ENCODE assay signal across 1 cellular context in the genomic region with DNA sequence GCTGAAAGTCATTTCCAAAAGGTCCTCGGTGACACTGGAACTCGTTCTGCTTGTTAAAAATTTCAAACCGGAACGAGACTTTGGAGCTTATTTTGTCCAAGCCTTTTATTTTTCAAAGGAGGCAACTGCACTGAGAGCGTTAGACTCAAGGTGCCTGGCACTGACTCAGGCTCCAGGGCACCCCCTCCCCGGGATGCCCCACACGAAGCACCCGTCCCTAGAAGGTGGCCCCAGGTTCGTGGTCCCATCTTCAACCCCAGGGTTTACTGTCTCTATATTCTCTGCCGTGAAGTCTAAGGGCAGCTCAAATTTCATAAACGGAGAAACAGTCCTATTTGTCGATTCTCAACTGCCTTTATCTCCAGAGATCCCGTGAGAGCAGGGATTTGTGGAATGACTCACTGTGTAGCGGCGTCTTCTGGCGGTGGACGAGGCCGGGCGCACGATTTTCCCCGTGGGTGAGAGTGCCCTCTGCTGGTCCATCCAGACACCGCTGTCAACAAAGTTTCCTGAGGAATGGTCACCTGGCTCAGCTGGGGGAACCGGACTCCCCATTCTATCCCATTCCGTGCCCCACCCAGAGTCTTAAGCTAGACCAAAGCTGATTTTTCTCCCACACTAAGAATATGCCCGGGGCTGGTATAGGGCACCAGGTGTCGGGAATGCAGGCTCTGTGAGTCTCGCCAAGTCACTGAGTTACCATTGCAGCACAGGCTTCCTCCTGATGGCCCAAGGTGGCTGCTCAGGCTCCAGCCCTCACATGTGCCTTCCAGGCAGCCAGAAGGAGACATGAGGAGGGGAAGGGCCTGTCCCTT.
TF ChIP-seq lines count a peak whose summit lies in the region.

No MANE protein-coding gene starts in this region.

TF ChIP-seq in HEK293, 187 proteins besides CTCF, POLR2A, EP300 and RAD21 (continued from another document and continues in another):
- no peak for TF ChIP-seq ZNF791 (tag by site-specific recombination; IDR thresholded peaks at IDR 0.05)
- TF ChIP-seq, protein P1, sequence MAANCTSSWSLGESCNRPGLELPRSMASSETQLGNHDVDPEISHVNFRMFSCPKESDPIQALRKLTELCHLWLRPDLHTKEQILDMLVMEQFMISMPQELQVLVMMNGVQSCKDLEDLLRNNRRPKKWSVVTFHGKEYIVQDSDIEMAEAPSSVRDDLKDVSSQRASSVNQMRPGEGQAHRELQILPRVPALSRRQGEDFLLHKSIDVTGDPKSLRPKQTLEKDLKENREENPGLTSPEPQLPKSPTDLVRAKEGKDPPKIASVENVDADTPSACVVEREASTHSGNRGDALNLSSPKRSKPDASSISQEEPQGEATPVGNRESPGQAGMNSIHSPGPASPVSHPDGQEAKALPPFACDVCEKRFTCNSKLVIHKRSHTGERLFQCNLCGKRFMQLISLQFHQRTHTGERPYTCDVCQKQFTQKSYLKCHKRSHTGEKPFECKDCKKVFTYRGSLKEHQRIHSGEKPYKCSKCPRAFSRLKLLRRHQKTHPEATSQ (tag by site-specific recombination; IDR thresholded peaks at IDR 0.05) = no peak
- TF ChIP-seq ZNF423 (tag by site-specific recombination; IDR thresholded peaks at IDR 0.05) = no peak
- TF ChIP-seq ZNF544 (tag by site-specific recombination; IDR thresholded peaks at IDR 0.05) = no peak
- TF ChIP-seq ZNF747 (tag by site-specific recombination; IDR thresholded peaks at IDR 0.05) = no peak
- TF ChIP-seq ZNF10 (tag by site-specific recombination; IDR thresholded peaks at IDR 0.05) = no peak
- TF ChIP-seq KLF1 (tag by site-specific recombination; IDR thresholded peaks at IDR 0.05) = no peak
- TF ChIP-seq ZNF350 (tag by site-specific recombination; IDR thresholded peaks at IDR 0.05) = no peak
- TF ChIP-seq ZBTB48 (tag by site-specific recombination; IDR thresholded peaks at IDR 0.05) = peak; percentile 30; the same call in 1 of the 2 replicates
- peak; percentile 46; the same call in 1 of the 2 replicates for TF ChIP-seq OVOL3 (tag by site-specific recombination; IDR thresholded peaks at IDR 0.05)
- TF ChIP-seq, protein P2, sequence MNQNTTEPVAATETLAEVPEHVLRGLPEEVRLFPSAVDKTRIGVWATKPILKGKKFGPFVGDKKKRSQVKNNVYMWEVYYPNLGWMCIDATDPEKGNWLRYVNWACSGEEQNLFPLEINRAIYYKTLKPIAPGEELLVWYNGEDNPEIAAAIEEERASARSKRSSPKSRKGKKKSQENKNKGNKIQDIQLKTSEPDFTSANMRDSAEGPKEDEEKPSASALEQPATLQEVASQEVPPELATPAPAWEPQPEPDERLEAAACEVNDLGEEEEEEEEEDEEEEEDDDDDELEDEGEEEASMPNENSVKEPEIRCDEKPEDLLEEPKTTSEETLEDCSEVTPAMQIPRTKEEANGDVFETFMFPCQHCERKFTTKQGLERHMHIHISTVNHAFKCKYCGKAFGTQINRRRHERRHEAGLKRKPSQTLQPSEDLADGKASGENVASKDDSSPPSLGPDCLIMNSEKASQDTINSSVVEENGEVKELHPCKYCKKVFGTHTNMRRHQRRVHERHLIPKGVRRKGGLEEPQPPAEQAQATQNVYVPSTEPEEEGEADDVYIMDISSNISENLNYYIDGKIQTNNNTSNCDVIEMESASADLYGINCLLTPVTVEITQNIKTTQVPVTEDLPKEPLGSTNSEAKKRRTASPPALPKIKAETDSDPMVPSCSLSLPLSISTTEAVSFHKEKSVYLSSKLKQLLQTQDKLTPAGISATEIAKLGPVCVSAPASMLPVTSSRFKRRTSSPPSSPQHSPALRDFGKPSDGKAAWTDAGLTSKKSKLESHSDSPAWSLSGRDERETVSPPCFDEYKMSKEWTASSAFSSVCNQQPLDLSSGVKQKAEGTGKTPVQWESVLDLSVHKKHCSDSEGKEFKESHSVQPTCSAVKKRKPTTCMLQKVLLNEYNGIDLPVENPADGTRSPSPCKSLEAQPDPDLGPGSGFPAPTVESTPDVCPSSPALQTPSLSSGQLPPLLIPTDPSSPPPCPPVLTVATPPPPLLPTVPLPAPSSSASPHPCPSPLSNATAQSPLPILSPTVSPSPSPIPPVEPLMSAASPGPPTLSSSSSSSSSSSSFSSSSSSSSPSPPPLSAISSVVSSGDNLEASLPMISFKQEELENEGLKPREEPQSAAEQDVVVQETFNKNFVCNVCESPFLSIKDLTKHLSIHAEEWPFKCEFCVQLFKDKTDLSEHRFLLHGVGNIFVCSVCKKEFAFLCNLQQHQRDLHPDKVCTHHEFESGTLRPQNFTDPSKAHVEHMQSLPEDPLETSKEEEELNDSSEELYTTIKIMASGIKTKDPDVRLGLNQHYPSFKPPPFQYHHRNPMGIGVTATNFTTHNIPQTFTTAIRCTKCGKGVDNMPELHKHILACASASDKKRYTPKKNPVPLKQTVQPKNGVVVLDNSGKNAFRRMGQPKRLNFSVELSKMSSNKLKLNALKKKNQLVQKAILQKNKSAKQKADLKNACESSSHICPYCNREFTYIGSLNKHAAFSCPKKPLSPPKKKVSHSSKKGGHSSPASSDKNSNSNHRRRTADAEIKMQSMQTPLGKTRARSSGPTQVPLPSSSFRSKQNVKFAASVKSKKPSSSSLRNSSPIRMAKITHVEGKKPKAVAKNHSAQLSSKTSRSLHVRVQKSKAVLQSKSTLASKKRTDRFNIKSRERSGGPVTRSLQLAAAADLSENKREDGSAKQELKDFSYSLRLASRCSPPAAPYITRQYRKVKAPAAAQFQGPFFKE (tag by site-specific recombination; IDR thresholded peaks at IDR 0.05; ENCODE audit: borderline replicate concordance) = no peak
- TF ChIP-seq ZFHX2 (tag by site-specific recombination; conservative IDR thresholded peaks at IDR 0.05) = no peak
- TF ChIP-seq GLIS1 (tag by site-specific recombination; IDR thresholded peaks at IDR 0.05) = peak; percentile 87
- no peak; the same call in 1 of the 2 replicates for TF ChIP-seq SP2 (tag by site-specific recombination; IDR thresholded peaks at IDR 0.05)
- TF ChIP-seq IKZF3 (tag by site-specific recombination; IDR thresholded peaks at IDR 0.05) = peak; percentile 58
- peak; percentile 80 for TF ChIP-seq ZNF654 (tag by site-specific recombination; IDR thresholded peaks at IDR 0.05; ENCODE audit: low read depth)
- no peak for TF ChIP-seq KLF7 (tag by site-specific recombination; IDR thresholded peaks at IDR 0.05; ENCODE audit: borderline replicate concordance)
- TF ChIP-seq ZNF292 (tag by site-specific recombination; IDR thresholded peaks at IDR 0.05; ENCODE audit: borderline replicate concordance, low read depth) = no peak
- TF ChIP-seq, protein P3, sequence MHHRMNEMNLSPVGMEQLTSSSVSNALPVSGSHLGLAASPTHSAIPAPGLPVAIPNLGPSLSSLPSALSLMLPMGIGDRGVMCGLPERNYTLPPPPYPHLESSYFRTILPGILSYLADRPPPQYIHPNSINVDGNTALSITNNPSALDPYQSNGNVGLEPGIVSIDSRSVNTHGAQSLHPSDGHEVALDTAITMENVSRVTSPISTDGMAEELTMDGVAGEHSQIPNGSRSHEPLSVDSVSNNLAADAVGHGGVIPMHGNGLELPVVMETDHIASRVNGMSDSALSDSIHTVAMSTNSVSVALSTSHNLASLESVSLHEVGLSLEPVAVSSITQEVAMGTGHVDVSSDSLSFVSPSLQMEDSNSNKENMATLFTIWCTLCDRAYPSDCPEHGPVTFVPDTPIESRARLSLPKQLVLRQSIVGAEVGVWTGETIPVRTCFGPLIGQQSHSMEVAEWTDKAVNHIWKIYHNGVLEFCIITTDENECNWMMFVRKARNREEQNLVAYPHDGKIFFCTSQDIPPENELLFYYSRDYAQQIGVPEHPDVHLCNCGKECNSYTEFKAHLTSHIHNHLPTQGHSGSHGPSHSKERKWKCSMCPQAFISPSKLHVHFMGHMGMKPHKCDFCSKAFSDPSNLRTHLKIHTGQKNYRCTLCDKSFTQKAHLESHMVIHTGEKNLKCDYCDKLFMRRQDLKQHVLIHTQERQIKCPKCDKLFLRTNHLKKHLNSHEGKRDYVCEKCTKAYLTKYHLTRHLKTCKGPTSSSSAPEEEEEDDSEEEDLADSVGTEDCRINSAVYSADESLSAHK (tag by site-specific recombination; IDR thresholded peaks at IDR 0.05) = peak; percentile 47; the same call in 1 of the 2 replicates
- TF ChIP-seq ZNF341 (tag by site-specific recombination; IDR thresholded peaks at IDR 0.05; ENCODE audit: low read depth) = no peak
- TF ChIP-seq ZNF266 (tag by site-specific recombination; IDR thresholded peaks at IDR 0.05; ENCODE audit: low read depth) = no peak
- no peak for TF ChIP-seq ZNF548 (tag by site-specific recombination; IDR thresholded peaks at IDR 0.05)
- TF ChIP-seq ZNF391 (tag by site-specific recombination; IDR thresholded peaks at IDR 0.05; ENCODE audit: borderline replicate concordance, low read depth) = no peak
- TF ChIP-seq ZFP3 (tag by site-specific recombination; IDR thresholded peaks at IDR 0.05; ENCODE audit: low read depth) = no peak
- no peak for TF ChIP-seq KLF10 (tag by site-specific recombination; IDR thresholded peaks at IDR 0.05)
- no peak for TF ChIP-seq ZNF274 (IDR thresholded peaks at IDR 0.05; ENCODE audit: low read length)
- no peak for TF ChIP-seq ZNF274 (tag by site-specific recombination; IDR thresholded peaks at IDR 0.05; ENCODE audit: borderline replicate concordance)
- TF ChIP-seq GFI1B (tag by site-specific recombination; IDR thresholded peaks at IDR 0.05) = no peak
- no peak for TF ChIP-seq ZSCAN16 (tag by site-specific recombination; IDR thresholded peaks at IDR 0.05)
- no peak for TF ChIP-seq ZNF169 (tag by site-specific recombination; IDR thresholded peaks at IDR 0.05)
- TF ChIP-seq, protein P4, sequence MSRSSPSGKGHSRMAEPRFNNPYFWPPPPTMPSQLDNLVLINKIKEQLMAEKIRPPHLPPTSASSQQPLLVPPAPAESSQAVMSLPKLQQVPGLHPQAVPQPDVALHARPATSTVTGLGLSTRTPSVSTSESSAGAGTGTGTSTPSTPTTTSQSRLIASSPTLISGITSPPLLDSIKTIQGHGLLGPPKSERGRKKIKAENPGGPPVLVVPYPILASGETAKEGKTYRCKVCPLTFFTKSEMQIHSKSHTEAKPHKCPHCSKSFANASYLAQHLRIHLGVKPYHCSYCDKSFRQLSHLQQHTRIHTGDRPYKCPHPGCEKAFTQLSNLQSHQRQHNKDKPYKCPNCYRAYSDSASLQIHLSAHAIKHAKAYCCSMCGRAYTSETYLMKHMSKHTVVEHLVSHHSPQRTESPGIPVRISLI (tag by site-specific recombination; IDR thresholded peaks at IDR 0.05) = no peak
- TF ChIP-seq ZNF830 (tag by site-specific recombination; IDR thresholded peaks at IDR 0.05; ENCODE audit: low read depth) = no peak
- TF ChIP-seq, protein P5, sequence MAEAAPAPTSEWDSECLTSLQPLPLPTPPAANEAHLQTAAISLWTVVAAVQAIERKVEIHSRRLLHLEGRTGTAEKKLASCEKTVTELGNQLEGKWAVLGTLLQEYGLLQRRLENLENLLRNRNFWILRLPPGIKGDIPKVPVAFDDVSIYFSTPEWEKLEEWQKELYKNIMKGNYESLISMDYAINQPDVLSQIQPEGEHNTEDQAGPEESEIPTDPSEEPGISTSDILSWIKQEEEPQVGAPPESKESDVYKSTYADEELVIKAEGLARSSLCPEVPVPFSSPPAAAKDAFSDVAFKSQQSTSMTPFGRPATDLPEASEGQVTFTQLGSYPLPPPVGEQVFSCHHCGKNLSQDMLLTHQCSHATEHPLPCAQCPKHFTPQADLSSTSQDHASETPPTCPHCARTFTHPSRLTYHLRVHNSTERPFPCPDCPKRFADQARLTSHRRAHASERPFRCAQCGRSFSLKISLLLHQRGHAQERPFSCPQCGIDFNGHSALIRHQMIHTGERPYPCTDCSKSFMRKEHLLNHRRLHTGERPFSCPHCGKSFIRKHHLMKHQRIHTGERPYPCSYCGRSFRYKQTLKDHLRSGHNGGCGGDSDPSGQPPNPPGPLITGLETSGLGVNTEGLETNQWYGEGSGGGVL (tag by site-specific recombination; IDR thresholded peaks at IDR 0.05) = no peak
- no peak for TF ChIP-seq ZNF785 (tag by site-specific recombination; IDR thresholded peaks at IDR 0.05)
- TF ChIP-seq ZNF433 (tag by site-specific recombination; IDR thresholded peaks at IDR 0.05; ENCODE audit: low read depth) = no peak
- no peak for TF ChIP-seq MEIS1 (CRISPR knock-in tag; IDR thresholded peaks at IDR 0.05; ENCODE audit: borderline replicate concordance)
- TF ChIP-seq, protein P6, sequence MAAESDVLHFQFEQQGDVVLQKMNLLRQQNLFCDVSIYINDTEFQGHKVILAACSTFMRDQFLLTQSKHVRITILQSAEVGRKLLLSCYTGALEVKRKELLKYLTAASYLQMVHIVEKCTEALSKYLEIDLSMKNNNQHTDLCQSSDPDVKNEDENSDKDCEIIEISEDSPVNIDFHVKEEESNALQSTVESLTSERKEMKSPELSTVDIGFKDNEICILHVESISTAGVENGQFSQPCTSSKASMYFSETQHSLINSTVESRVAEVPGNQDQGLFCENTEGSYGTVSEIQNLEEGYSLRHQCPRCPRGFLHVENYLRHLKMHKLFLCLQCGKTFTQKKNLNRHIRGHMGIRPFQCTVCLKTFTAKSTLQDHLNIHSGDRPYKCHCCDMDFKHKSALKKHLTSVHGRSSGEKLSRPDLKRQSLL (tag by site-specific recombination; IDR thresholded peaks at IDR 0.05) = no peak
- TF ChIP-seq, protein P7, sequence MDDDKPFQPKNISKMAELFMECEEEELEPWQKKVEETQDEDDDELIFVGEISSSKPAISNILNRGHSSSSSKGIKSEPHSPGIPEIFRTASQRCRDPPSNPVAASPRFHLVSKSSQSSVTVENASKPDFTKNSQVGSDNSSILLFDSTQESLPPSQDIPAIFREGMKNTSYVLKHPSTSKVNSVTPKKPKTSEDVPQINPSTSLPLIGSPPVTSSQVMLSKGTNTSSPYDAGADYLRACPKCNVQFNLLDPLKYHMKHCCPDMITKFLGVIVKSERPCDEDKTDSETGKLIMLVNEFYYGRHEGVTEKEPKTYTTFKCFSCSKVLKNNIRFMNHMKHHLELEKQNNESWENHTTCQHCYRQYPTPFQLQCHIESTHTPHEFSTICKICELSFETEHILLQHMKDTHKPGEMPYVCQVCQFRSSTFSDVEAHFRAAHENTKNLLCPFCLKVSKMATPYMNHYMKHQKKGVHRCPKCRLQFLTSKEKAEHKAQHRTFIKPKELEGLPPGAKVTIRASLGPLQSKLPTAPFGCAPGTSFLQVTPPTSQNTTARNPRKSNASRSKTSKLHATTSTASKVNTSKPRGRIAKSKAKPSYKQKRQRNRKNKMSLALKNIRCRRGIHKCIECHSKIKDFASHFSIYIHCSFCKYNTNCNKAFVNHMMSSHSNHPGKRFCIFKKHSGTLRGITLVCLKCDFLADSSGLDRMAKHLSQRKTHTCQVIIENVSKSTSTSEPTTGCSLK (tag by site-specific recombination; IDR thresholded peaks at IDR 0.05) = no peak
- no peak for TF ChIP-seq ZNF585B (tag by site-specific recombination; IDR thresholded peaks at IDR 0.05)
